Comparison of ENCODE assay signal across 15 cellular contexts in genomic region chr13:80361298-80361697, GRCh38. TPM values are rescaled to one million over a fixed set of nuclear protein-coding genes. Genes with fewer than 3 reads are reported as not detected.
DNase-seq lines count a peak whose midpoint lies in the region; ATAC-seq and TF ChIP-seq lines count a peak whose summit lies in the region.
"Had no signal": no experiment of that assay in that cellular context is flagged by ENCODE, and none has a peak within 500 bp of the region (broad histone marks: within the 10 kb centered on the region; RNA-seq: fewer than 3 reads in every experiment).

No MANE protein-coding gene starts in this region.

- BruUV-seq in mammary epithelial cell (replicated peaks; lab: Mats Ljungman, UMichigan) (no TSS peak), MCF 10A (replicated peaks; lab: Mats Ljungman, UMichigan) (no TSS peak)

- H3K27me3 Mint-ChIP-seq in MCF 10A (ENCODE audit: insufficient read depth, unreplicated experiment) (no peaks in the 10 kb centered on the region), endodermal cell (ENCODE audit: insufficient read depth) (no peaks in the 10 kb centered on the region)
- H3K27me3 Mint-ChIP-seq: CD8-positive, alpha-beta memory T cell had no signal

- H3K4me1 Mint-ChIP-seq in MCF 10A (ENCODE audit: insufficient read depth, unreplicated experiment) (peaks cover 14% of the 10 kb centered on the region), endodermal cell (peaks cover 44% of the 10 kb centered on the region)

- H3K9me3 Mint-ChIP-seq in MCF 10A (ENCODE audit: unreplicated experiment) (no peaks in the 10 kb centered on the region), endodermal cell (peaks cover 5% of the 10 kb centered on the region)
- H3K9me3 Mint-ChIP-seq: IgD-negative memory B cell had no signal

- H3K9me3 ChIP-seq in mammary epithelial cell (replicated peaks; ENCODE audit: insufficient read depth, low read length) (no peaks in the 10 kb centered on the region), HUES6 (ENCODE audit: control insufficient read depth, insufficient read depth, low read depth, low read length) (no peaks in the 10 kb centered on the region; the same call in 1 of the 2 replicates), endodermal cell (ENCODE audit: control insufficient read depth, low read length) (peaks cover 4% of the 10 kb centered on the region), smooth muscle cell (replicated peaks; ENCODE audit: low read depth) (no peaks in the 10 kb centered on the region)

- H3K36me3 ChIP-seq in mammary epithelial cell (ENCODE audit: insufficient read depth, low read length) (no peaks in the 10 kb centered on the region), HUES6 (ENCODE audit: control insufficient read depth, insufficient read depth, low read length) (no peaks in the 10 kb centered on the region), endodermal cell (ENCODE audit: control insufficient read depth, insufficient read depth, low read length) (no peaks in the 10 kb centered on the region), smooth muscle cell (ENCODE audit: low read depth) (no peaks in the 10 kb centered on the region)

- dilution Hi-C loops in mammary epithelial cell (cut with HindIII; ENCODE audit: low sequenced_read_pairs) = no loop called here

- H3K27ac Mint-ChIP-seq in MCF 10A (ENCODE audit: low read depth, unreplicated experiment) (no peak overlapping the region), endodermal cell (peak overlapping the region; percentile 32)
- H3K27ac Mint-ChIP-seq: IgD-negative memory B cell had no signal

- H3K4me1 ChIP-seq in mammary epithelial cell (ENCODE audit: insufficient read depth, low read length) (peaks cover 10% of the 10 kb centered on the region), HUES6 (ENCODE audit: control insufficient read depth, insufficient read depth, low read length) (peaks cover 40% of the 10 kb centered on the region), endodermal cell (ENCODE audit: control insufficient read depth, insufficient read depth, low read length) (peaks cover 25% of the 10 kb centered on the region), smooth muscle cell (ENCODE audit: low read depth) (peaks cover 23% of the 10 kb centered on the region)

- in situ Hi-C loops in mammary epithelial cell (cut with MboI; ENCODE audit: low sequenced_read_pairs in 2 of 2) = loop anchor here in 1 of 2 donors (10.0 kb wide), 1 partner anchor 686 kb away; no protein-coding TSS in a partner anchor

- H3K27me3 ChIP-seq in mammary epithelial cell (ENCODE audit: insufficient read depth, low read length) (no peaks in the 10 kb centered on the region), HUES6 (ENCODE audit: control insufficient read depth, insufficient read depth, low read length) (no peaks in the 10 kb centered on the region), endodermal cell (ENCODE audit: control insufficient read depth, insufficient read depth, low read length, poor library complexity, severe bottlenecking) (no peaks in the 10 kb centered on the region), smooth muscle cell (ENCODE audit: low read depth) (no peaks in the 10 kb centered on the region)

- no peak for ATAC-seq in HG02852 (IDR thresholded peaks at IDR 0.05; ENCODE audit: unreplicated experiment)

- H4K20me1 ChIP-seq in mammary epithelial cell (ENCODE audit: insufficient read depth, low read length) (no peaks in the 10 kb centered on the region), smooth muscle cell (ENCODE audit: low read depth) (no peaks in the 10 kb centered on the region)

- peak; percentile 1 for DNase-seq in mammary epithelial cell
- DNase-seq in MCF 10A (ENCODE audit: unreplicated experiment) = no peak
- DNase-seq in endodermal cell = no peak
- no peak for DNase-seq in smooth muscle cell (lab: John Stamatoyannopoulos, UW; ENCODE audit: unreplicated experiment)
- DNase-seq in activated effector memory CD4-positive, alpha-beta T cell treated with Interleukin-2 at 50 U/mL for 16 hours = no peak
- DNase-seq in UCSD-AML1 (lab: John Stamatoyannopoulos, UW; ENCODE audit: unreplicated experiment) = no peak
- DNase-seq: CD8-positive, alpha-beta memory T cell; GF-D8; NCI-H2107; NCI-H226; NCI-H526 treated with DMSO at 0.1 percent for 48 hours had no signal

- TF ChIP-seq CTCF in mammary epithelial cell (conservative IDR thresholded peaks at IDR 0.05 in 1 of 2, IDR thresholded peaks at IDR 0.05 in 1 of 2; ENCODE audit: extremely low read depth in 1 of 2, insufficient read depth in 1 of 2, low read depth in 1 of 2, low read length in 2 of 2) = no peak
- no peak for TF ChIP-seq CTCF in MCF 10A (IDR thresholded peaks at IDR 0.05; ENCODE audit: unreplicated experiment)
- TF ChIP-seq CTCF in endodermal cell (conservative IDR thresholded peaks at IDR 0.05) = no peak
- no peak for TF ChIP-seq CTCF in smooth muscle cell (IDR thresholded peaks at IDR 0.05; ENCODE audit: borderline replicate concordance, insufficient read depth, poor library complexity, severe bottlenecking)

- H3F3A ChIP-seq in smooth muscle cell (ENCODE audit: low read depth) = no peaks in the 10 kb centered on the region

- H3K9ac ChIP-seq in mammary epithelial cell (ENCODE audit: insufficient read depth, low read length) = no peak overlapping the region
- H3K9ac ChIP-seq in HUES6 (ENCODE audit: low read length) = no peak overlapping the region
- H3K9ac ChIP-seq in endodermal cell (ENCODE audit: extremely low read depth, low read length, poor library complexity, severe bottlenecking) = no peak overlapping the region
- H3K9ac ChIP-seq in smooth muscle cell (ENCODE audit: low read depth) = no peak overlapping the region

- WGBS in mammary epithelial cell (ENCODE audit: low coverage, missing lambda C conversion rate) = 82% methylated on average over 2 of the region's 2 CpGs
- WGBS in endodermal cell (ENCODE audit: insufficient coverage in 1 of 2, insufficient read length in 1 of 2), 2 experiments = 62% methylated on average over 2 of the region's 2 CpGs; no CpG with 5 or more reads in 1 of the 2 experiments
- 96% methylated on average over 2 of the region's 2 CpGs for WGBS in smooth muscle cell (ENCODE audit: low lambda C conversion rate)

- H2AFZ ChIP-seq in mammary epithelial cell (ENCODE audit: low read depth, low read length) = no peak overlapping the region
- H2AFZ ChIP-seq in smooth muscle cell (ENCODE audit: low read depth) = peak overlapping the region; percentile 68

- H3K4me3 ChIP-seq in mammary epithelial cell (replicated peaks in 1 of 3; ENCODE audit: insufficient read depth in 1 of 3, low read depth in 2 of 3, low read length in 3 of 3) (no peak overlapping the region), HUES6 (ENCODE audit: low read depth, low read length) (no peak overlapping the region), endodermal cell (ENCODE audit: low read length) (peak overlapping the region; percentile 19), smooth muscle cell (no peak overlapping the region)

- peak overlapping the region; percentile 48 for H3K4me2 ChIP-seq in mammary epithelial cell (ENCODE audit: insufficient read depth, low read depth, low read length)
- H3K4me2 ChIP-seq in smooth muscle cell = no peak overlapping the region

- CTCF ChIA-PET in mammary epithelial cell (lab: Charles Lee; ENCODE audit: low non-redundant PET) (no interaction called here), MCF 10A (lab: Yijun Ruan, JAX) (interaction anchor here (0.6 to 12.6 kb wide), 2 partner anchors 17 to 290 kb away, joined by 4 to 101 read pairs; no protein-coding TSS in a partner anchor)

- H3K4me3 Mint-ChIP-seq in MCF 10A (ENCODE audit: unreplicated experiment) = no peak overlapping the region
- no peak overlapping the region for H3K4me3 Mint-ChIP-seq in endodermal cell
- H3K4me3 Mint-ChIP-seq: CD8-positive, alpha-beta memory T cell; IgD-negative memory B cell had no signal

- no peaks in the 10 kb centered on the region for H3K36me3 Mint-ChIP-seq in MCF 10A (ENCODE audit: insufficient read depth, unreplicated experiment)
- H3K36me3 Mint-ChIP-seq in endodermal cell (ENCODE audit: low read depth) = peaks cover 2% of the 10 kb centered on the region
- H3K36me3 Mint-ChIP-seq: CD8-positive, alpha-beta memory T cell; IgD-negative memory B cell had no signal

- intact Hi-C loops in mammary epithelial cell (cut with micrococcal nuclease) (loop anchor here (2.0 kb wide), 1 partner anchor 18 kb away; no protein-coding TSS in a partner anchor), MCF 10A (cut with micrococcal nuclease) (no loop called here)

- no peaks in the 10 kb centered on the region for H3K79me2 ChIP-seq in mammary epithelial cell (ENCODE audit: insufficient read depth, low read length)
- H3K79me2 ChIP-seq in smooth muscle cell (ENCODE audit: low read depth) = no peaks in the 10 kb centered on the region

- POLR2A ChIA-PET in MCF 10A (lab: Yijun Ruan, JAX) = interaction anchor here (4.7 kb wide), 1 partner anchor 20 kb away, joined by 28 read pairs; the partner anchor contains the start of gene SPRY2

- H3K27ac ChIP-seq in mammary epithelial cell (ENCODE audit: insufficient read depth, low read depth, low read length) (no peak overlapping the region), HUES6 (ENCODE audit: low read depth, low read length) (peak overlapping the region; percentile 34; the same call in 1 of the 2 replicates), endodermal cell (ENCODE audit: low read depth, low read length) (no peak overlapping the region), smooth muscle cell (ENCODE audit: low read depth) (no peak overlapping the region)
- H3K27ac ChIP-seq: 22Rv1 had no signal

RNA-seq across cellular contexts. Expression of gene SPRY2, which starts 20.4 kb away (rescaled TPM):
- total RNA-seq in mammary epithelial cell = 10 to 100 TPM; 14.8 to 59.4 TPM
- 55.0 TPM for polyA plus RNA-seq in mammary epithelial cell
- 64.8 TPM for polyA minus RNA-seq in mammary epithelial cell
- total RNA-seq in MCF 10A (2022) = 41.2 and 46.4 TPM in 2 replicates
- 10 to 100 TPM; 87.7 to 96.9 TPM for total RNA-seq in endodermal cell
- 92.3 TPM for polyA plus RNA-seq in endodermal cell (2013, experiment 1 of 2)
- 111 TPM for polyA plus RNA-seq in endodermal cell (2013, experiment 2 of 2)
- total RNA-seq in smooth muscle cell = 92.6 and 103 TPM in 2 replicates
- 114 and 154 TPM in 2 replicates for polyA plus RNA-seq in smooth muscle cell
- polyA plus RNA-seq: IgD-negative memory B cell had no signal
